1 cellular context compared by ENCODE assay signal in the genomic region with DNA sequence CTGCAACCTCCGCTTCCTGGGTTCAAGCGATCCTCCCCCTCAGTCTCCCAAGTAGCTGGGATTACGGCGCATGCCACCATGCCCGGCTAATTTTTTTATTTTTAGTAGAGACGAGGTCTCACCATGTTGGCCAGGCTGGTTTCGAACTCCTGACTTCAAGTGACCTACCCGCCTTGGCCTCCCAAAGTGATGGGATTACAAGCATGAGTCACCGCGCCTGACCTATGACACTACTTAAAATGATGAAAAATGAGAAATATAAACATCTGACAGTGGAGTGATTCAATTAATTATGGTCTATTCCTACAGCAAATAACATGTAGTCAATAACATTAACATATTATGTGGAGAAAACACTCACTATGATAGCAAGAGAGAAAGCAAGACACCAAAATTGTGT.
TF ChIP-seq lines count a peak whose summit lies in the region.

No MANE protein-coding gene starts in this region.

TF ChIP-seq in HCT116, 20 proteins besides CTCF, POLR2A, EP300 and RAD21:
- TF ChIP-seq EGR1 (IDR thresholded peaks at IDR 0.05; ENCODE audit: low read depth) (no peak), YY1 (IDR thresholded peaks at IDR 0.05; ENCODE audit: extremely low read depth, insufficient replicate concordance, low read depth, low read length) (no peak), JUND (IDR thresholded peaks at IDR 0.05) (no peak), ELF1 (IDR thresholded peaks at IDR 0.05; ENCODE audit: borderline replicate concordance, low read depth) (no peak)
- TF ChIP-seq, protein P1, sequence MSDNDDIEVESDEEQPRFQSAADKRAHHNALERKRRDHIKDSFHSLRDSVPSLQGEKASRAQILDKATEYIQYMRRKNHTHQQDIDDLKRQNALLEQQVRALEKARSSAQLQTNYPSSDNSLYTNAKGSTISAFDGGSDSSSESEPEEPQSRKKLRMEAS (IDR thresholded peaks at IDR 0.05), result no peak
TF ChIP-seq in HCT116: peak in this region for 0.
